8 cellular contexts compared by ENCODE assay signal in genomic region chr1:58815680-58816071, GRCh38. TPM values are rescaled to one million over a fixed set of nuclear protein-coding genes. Genes with fewer than 3 reads are reported as not detected.
DNase-seq lines count a peak whose midpoint lies in the region; ATAC-seq, FAIRE-seq and TF ChIP-seq lines count a peak whose summit lies in the region.

No MANE protein-coding gene starts in this region.

- TF ChIP-seq CTCF in A549 (IDR thresholded peaks at IDR 0.05) = no peak
- no peak for TF ChIP-seq CTCF in heart right ventricle (IDR thresholded peaks at IDR 0.05)

- no peaks in the 10 kb centered on the region for H3K36me3 ChIP-seq in heart right ventricle

- H3K4me3 ChIP-seq in A549 (peak overlapping the region; percentile 64), heart right ventricle (peak overlapping the region; percentile 39 to 67 (median 59))

- peaks cover 25% of the 10 kb centered on the region for H3K4me1 Mint-ChIP-seq in activated T-cell treated with anti-CD3 and anti-CD28 coated beads, Interleukin-2, amount 50 U/mL, for 72 hours (ENCODE audit: low read depth)

- DNase-seq in A549 (ENCODE audit: low read depth in 1 of 2, low spot score in 1 of 2) (peak; percentile 41 to 66), heart right ventricle (peak in 1 of 2 donors; percentile 17), renal cortical epithelial cell (ENCODE audit: low read depth) (peak; percentile 72)
- DNase-seq in activated T-cell treated with anti-CD3 and anti-CD28 coated beads, Interleukin-2, amount 50 U/mL, for 72 hours = peak in 1 of 2 donors; percentile 13
- DNase-seq in activated CD8-positive, alpha-beta memory T cell treated with anti-CD3 and anti-CD28 coated beads, Interleukin-2, amount 50 U/mL, for 48 hours = no peak

- FAIRE-seq in A549 (lab: Jason Lieb, UNC) = no peak

- H3K4me1 ChIP-seq in A549 = peaks cover 41% of the 10 kb centered on the region
- H3K4me1 ChIP-seq in heart right ventricle = peaks cover 0 to 74% (median 32%) of the 10 kb centered on the region in 9 donors

- peak overlapping the region; percentile 97 for H3K4me2 ChIP-seq in A549

- peak overlapping the region; percentile 100 for H3K27ac ChIP-seq in A549
- H3K27ac ChIP-seq in heart right ventricle = peak overlapping the region; percentile 80 to 97 (median 90)

- peak; percentile 70 to 72 for ATAC-seq in A549
- peak; percentile 3 for ATAC-seq in GM18868 (IDR thresholded peaks at IDR 0.05; ENCODE audit: unreplicated experiment)
- ATAC-seq in HG03354 (IDR thresholded peaks at IDR 0.05; ENCODE audit: poor library complexity, severe bottlenecking, unreplicated experiment) = peak; percentile 20
- peak in 1 of 2 donors; percentile 23 for ATAC-seq in activated T-cell treated with anti-CD3 and anti-CD28 coated beads, Interleukin-2, amount 50 U/mL, for 72 hours (replicated peaks in 1 of 2)
- peak in 2 of 8 donors; percentile 3 to 14 for ATAC-seq in heart right ventricle
- ATAC-seq in HG03097 (IDR thresholded peaks at IDR 0.05; ENCODE audit: low FRiP score, unreplicated experiment) = no peak

- H3K4me3 Mint-ChIP-seq in activated T-cell treated with anti-CD3 and anti-CD28 coated beads, Interleukin-2, amount 50 U/mL, for 72 hours = peak overlapping the region; percentile 83 to 86

- intact Hi-C loops in heart right ventricle (cut with DNase I) = loop anchor here in 8 of 10 donors (1.0 to 10.0 kb wide), 11 partner anchors 30 to 479 kb away; partner anchors contain the start of genes JUN (in 5 of the 8) and FGGY (in 1 of the 8)

- H3K9me3 ChIP-seq in A549 = no peaks in the 10 kb centered on the region
- no peaks in the 10 kb centered on the region for H3K9me3 ChIP-seq in heart right ventricle

- WGBS in A549 (ENCODE audit: missing lambda C conversion rate) = 0% methylated on average over 13 of the region's 13 CpGs
- WGBS in heart right ventricle, 2 donors = 15 to 23% methylated on average over 13 of the region's 13 CpGs

- no peaks in the 10 kb centered on the region for H3K9me3 Mint-ChIP-seq in activated T-cell treated with anti-CD3 and anti-CD28 coated beads, Interleukin-2, amount 50 U/mL, for 72 hours

- H3K27ac Mint-ChIP-seq in activated T-cell treated with anti-CD3 and anti-CD28 coated beads, Interleukin-2, amount 50 U/mL, for 72 hours = peak overlapping the region; percentile 31

- CTCF ChIA-PET in A549 (lab: Yijun Ruan, JAX) = interaction anchor here (1.4 kb wide), 1 partner anchor 38 kb away, joined by 3 read pairs; no protein-coding TSS in a partner anchor

- H3K27me3 Mint-ChIP-seq in activated T-cell treated with anti-CD3 and anti-CD28 coated beads, Interleukin-2, amount 50 U/mL, for 72 hours (ENCODE audit: low read depth) = peaks cover 6% of the 10 kb centered on the region

- no peak for TF ChIP-seq EP300 in A549 (IDR thresholded peaks at IDR 0.05)

- H3K27me3 ChIP-seq in heart right ventricle = no peaks in the 10 kb centered on the region

- no peaks in the 10 kb centered on the region for H3K36me3 Mint-ChIP-seq in activated T-cell treated with anti-CD3 and anti-CD28 coated beads, Interleukin-2, amount 50 U/mL, for 72 hours (ENCODE audit: insufficient read depth in 2 of 2)

- POLR2A ChIA-PET in A549 (lab: Yijun Ruan, JAX) = interaction anchor here (0.8 to 1.9 kb wide), 5 partner anchors 32 to 114 kb away, joined by 3 to 11 read pairs (median 5); partner anchors contain the start of gene JUN

- no peak for TF ChIP-seq RAD21 in A549 (conservative IDR thresholded peaks at IDR 0.05 in 1 of 2, IDR thresholded peaks at IDR 0.05 in 1 of 2)

- no peak for TF ChIP-seq POLR2A in A549 (IDR thresholded peaks at IDR 0.05; ENCODE audit: low read length)

TF ChIP-seq in A549, 52 proteins besides CTCF, POLR2A, EP300 and RAD21:
- TF ChIP-seq NPAS2 (CRISPR knock-in tag; IDR thresholded peaks at IDR 0.05; ENCODE audit: borderline replicate concordance) = no peak
- TF ChIP-seq CHD4 (IDR thresholded peaks at IDR 0.05; ENCODE audit: borderline replicate concordance) = 0 out of 2 replicates have a peak, but pooled peaks have one; percentile 63
- 0 out of 2 replicates have a peak, but pooled peaks have one; percentile 37 for TF ChIP-seq TFCP2L1 (CRISPR knock-in tag; IDR thresholded peaks at IDR 0.05)

RNA-seq across cellular contexts. Expression of gene JUN, which starts 31.8 kb away (rescaled TPM):
- polyA plus RNA-seq in A549 (2011; rRNA removed) (32.6 and 59.8 TPM in 2 replicates), A549 (2017; fragmentation: RNase III; extraction: RNeasy Plus Mini Kit Qiagen cat#74134 plus additional on column Dnase treatment) (23.3 to 27.4 TPM (median 23.3 TPM) in 3 replicates), heart right ventricle (10 to 100 TPM; 48.8 to 78.3 TPM)
- 60.3 and 71.5 TPM in 2 replicates for polyA plus RNA-seq in A549 (2012; cell fraction: cytosol; rRNA removed)
- 96.1 and 156 TPM in 2 replicates for polyA plus RNA-seq in A549 (2012; cell fraction: nucleus; rRNA removed)
- 47.1 and 53.4 TPM in 2 replicates for polyA minus RNA-seq in A549 (2011; rRNA and poly(A)+ RNA removed)
- 10 to 100 TPM; 36.5 to 40.5 TPM for total RNA-seq in activated T-cell treated with anti-CD3 and anti-CD28 coated beads, Interleukin-2, amount 50 U/mL, for 72 hours
- total RNA-seq in heart right ventricle (100 to 1,000 TPM in 3 of 10 donors, 10 to 100 TPM in 7; 47.0 to 209 (median 78.8) TPM), renal cortical epithelial cell (104 and 154 TPM in 2 replicates)
